In the genomic region with DNA sequence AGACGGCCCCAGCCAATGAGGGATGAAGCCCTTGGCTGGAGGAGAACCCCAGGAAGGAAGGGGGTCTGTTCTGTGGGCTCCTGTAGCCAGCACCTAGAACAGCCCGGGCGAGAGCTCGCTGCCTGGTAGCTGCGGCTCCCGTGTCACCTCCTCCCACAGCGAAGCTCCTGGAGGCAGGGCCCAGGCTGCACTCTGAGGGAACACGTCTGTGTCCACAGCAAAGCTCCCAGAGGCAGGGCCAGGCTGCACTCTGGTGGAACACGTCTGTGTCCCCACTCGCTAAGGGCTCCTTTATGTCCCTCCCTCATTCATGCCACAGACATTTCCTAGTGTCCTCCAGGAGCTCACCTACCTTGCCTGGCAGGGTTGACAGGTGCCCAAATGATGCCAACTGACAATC, we compare ENCODE assay signal across 20 cellular contexts. TPM values are rescaled to one million over a fixed set of nuclear protein-coding genes. Genes with fewer than 3 reads are reported as not detected.
DNase-seq lines count a peak whose midpoint lies in the region; ATAC-seq and TF ChIP-seq lines count a peak whose summit lies in the region.
"Had no signal": no experiment of that assay in that cellular context is flagged by ENCODE, and none has a peak within 500 bp of the region (broad histone marks: within the 10 kb centered on the region; RNA-seq: fewer than 3 reads in every experiment).

No MANE protein-coding gene starts in this region.

- H3K9me3 ChIP-seq in IMR-90 (ENCODE audit: control insufficient read depth, insufficient read depth, low read length) (no peaks in the 10 kb centered on the region), neuronal stem cell (replicated peaks in 1 of 2; ENCODE audit: control insufficient read depth in 2 of 2, insufficient read depth in 1 of 2, low read depth in 1 of 2, low read length in 2 of 2) (no peaks in the 10 kb centered on the region)
- H3K9me3 ChIP-seq: SJCRH30 had no signal

- H3K56ac ChIP-seq in IMR-90 (ENCODE audit: extremely low read depth, insufficient read depth, low read length), result no peak overlapping the region

- H3K9ac ChIP-seq in IMR-90 (ENCODE audit: low read depth, low read length), result no peak overlapping the region
- H3K9ac ChIP-seq in neuronal stem cell (ENCODE audit: low read depth, low read length, poor library complexity), result peak overlapping the region; percentile 21

- H4K5ac ChIP-seq in IMR-90 (ENCODE audit: low read depth, low read length), result no peak overlapping the region

- H3K18ac ChIP-seq in IMR-90 (ENCODE audit: low read depth, low read length) (no peak overlapping the region), neuronal stem cell (ENCODE audit: low read length) (peak overlapping the region; percentile 38)

- ATAC-seq in IMR-90 (ENCODE audit: low read depth) (no peak), HG03432 (IDR thresholded peaks at IDR 0.05; ENCODE audit: unreplicated experiment) (no peak)
- ATAC-seq: GM23338, HCT116 had no signal

- H3K23ac ChIP-seq in IMR-90 (ENCODE audit: low read depth, low read length) (no peak overlapping the region), neuronal stem cell (ENCODE audit: low read depth, low read length, poor library complexity) (no peak overlapping the region)

- CTCF ChIA-PET in activated CD4-positive, alpha-beta T cell treated with anti-CD3 and anti-CD28 coated beads, Interleukin-2, amount 10 ng/mL, durations not matched to agents 7 days and 5 days (lab: Charles Lee), result interaction anchor here (0.6 to 3.7 kb wide), 2 partner anchors 9 to 86 kb away, joined by 3 to 11 read pairs; partner anchors contain the start of genes BLOC1S3 and TRAPPC6A
- CTCF ChIA-PET in IMR-90 (lab: Yijun Ruan, JAX), result interaction anchor here (1.4 kb wide), 1 partner anchor 170 kb away, joined by 3 read pairs; no protein-coding TSS in a partner anchor

- no peak overlapping the region for H2BK20ac ChIP-seq in IMR-90 (ENCODE audit: low read depth, low read length)

- H3K4me1 ChIP-seq in IMR-90 (ENCODE audit: control insufficient read depth, insufficient read depth, low read length) (peaks cover 2% of the 10 kb centered on the region), neuronal stem cell (ENCODE audit: control insufficient read depth in 2 of 2, insufficient read depth in 1 of 2, low read depth in 1 of 2, low read length in 2 of 2) (peaks cover 6 to 16% of the 10 kb centered on the region in 2 donors)

- H3K36me3 ChIP-seq in IMR-90 (ENCODE audit: control insufficient read depth, insufficient read depth, low read length) (no peaks in the 10 kb centered on the region), neuronal stem cell (replicated peaks in 1 of 2; ENCODE audit: control insufficient read depth in 2 of 2, insufficient read depth in 2 of 2, low read length in 2 of 2) (no peaks in the 10 kb centered on the region)
- H3K36me3 ChIP-seq: SJCRH30 had no signal

- H3K14ac ChIP-seq in IMR-90 (replicated peaks; ENCODE audit: low read depth, low read length) (no peak overlapping the region), neuronal stem cell (ENCODE audit: low read length) (peak overlapping the region; percentile 38)

- no peak overlapping the region for H3K4me3 Mint-ChIP-seq in activated CD4-positive, alpha-beta T cell treated with anti-CD3 and anti-CD28 coated beads, Interleukin-2, amount 10 ng/mL, durations not matched to agents 7 days and 5 days
- H3K4me3 Mint-ChIP-seq in activated T-helper 2 cell treated with anti-CD3 and anti-CD28 coated beads, Interferon-gamma antibody, Interleukin-2, Interleukin-4, amounts not matched to agents 10 μg/mL and 5 μg/mL and 100 μg/mL, durations not matched to agents 14 hours and 24 hours and 36 hours (ENCODE audit: low read depth), result no peak overlapping the region
- H3K4me3 Mint-ChIP-seq: B cell, GM23338 had no signal

- peaks cover 55% of the 10 kb centered on the region for H3K4me1 Mint-ChIP-seq in activated CD4-positive, alpha-beta T cell treated with anti-CD3 and anti-CD28 coated beads, Interleukin-2, amount 10 ng/mL, durations not matched to agents 7 days and 5 days
- peaks cover 29% of the 10 kb centered on the region for H3K4me1 Mint-ChIP-seq in activated T-helper 2 cell treated with anti-CD3 and anti-CD28 coated beads, Interferon-gamma antibody, Interleukin-2, Interleukin-4, amounts not matched to agents 10 μg/mL and 5 μg/mL and 100 μg/mL, durations not matched to agents 14 hours and 24 hours and 36 hours (ENCODE audit: low read depth)

- H2BK5ac ChIP-seq in IMR-90 (ENCODE audit: low read depth, low read length, poor library complexity, severe bottlenecking) (no peak overlapping the region), neuronal stem cell (ENCODE audit: low read length) (no peak overlapping the region)

- H3K4me3 ChIP-seq in IMR-90 (ENCODE audit: insufficient read depth, low read depth, low read length), result no peak overlapping the region
- H3K4me3 ChIP-seq in neuronal stem cell (ENCODE audit: low read length in 2 of 2), result no peak overlapping the region
- H3K4me3 ChIP-seq: GM23338, PC-9, SJCRH30 had no signal

- peak overlapping the region; percentile 3 for H2AK9ac ChIP-seq in IMR-90 (replicated peaks; ENCODE audit: low read depth, low read length, poor library complexity)

- no TSS peak for BruUV-seq in IMR-90 (replicated peaks; lab: Mats Ljungman, UMichigan)

- H4K8ac ChIP-seq in IMR-90 (ENCODE audit: low read depth in 2 of 2, low read length in 2 of 2) (no peak overlapping the region), neuronal stem cell (ENCODE audit: low read depth, low read length) (no peak overlapping the region)

- H2AFZ ChIP-seq in IMR-90 (replicated peaks; ENCODE audit: low read length, poor library complexity), result no peak overlapping the region
- no peak overlapping the region for H2AFZ ChIP-seq in neuronal stem cell (ENCODE audit: low read length)
- H2AFZ ChIP-seq: GM23338, PC-9 had no signal

- intact Hi-C loops in IMR-90 (cut with micrococcal nuclease), result no loop called here
- intact Hi-C loops in activated T-helper 2 cell treated with anti-CD3 and anti-CD28 coated beads, Interferon-gamma antibody, Interleukin-2, Interleukin-4, amounts not matched to agents 10 μg/mL and 5 μg/mL and 100 μg/mL, durations not matched to agents 14 hours and 24 hours and 36 hours (cut with micrococcal nuclease), result loop anchor here (10.0 kb wide), 1 partner anchor 165 kb away; the partner anchor contains the start of gene RELB

- POLR2A ChIA-PET in activated CD4-positive, alpha-beta T cell treated with anti-CD3 and anti-CD28 coated beads, Interleukin-2, amount 10 ng/mL, durations not matched to agents 7 days and 5 days (lab: Charles Lee), result no interaction called here
- POLR2A ChIA-PET in IMR-90 (lab: Charles Lee; ENCODE audit: unreplicated experiment), result no interaction called here

- H3K27me3 ChIP-seq in IMR-90 (ENCODE audit: control insufficient read depth, insufficient read depth, low read length) (peaks cover 2% of the 10 kb centered on the region; the same call in 1 of the 2 replicates), neuronal stem cell (ENCODE audit: control insufficient read depth in 3 of 3, insufficient read depth in 3 of 3, low read depth in 1 of 3, low read length in 3 of 3) (no peaks in the 10 kb centered on the region)
- H3K27me3 ChIP-seq: SJCRH30 had no signal

- no peak overlapping the region for H2BK12ac ChIP-seq in neuronal stem cell (ENCODE audit: low read length)

- H2AK5ac ChIP-seq in IMR-90 (ENCODE audit: low read depth, low read length), result no peak overlapping the region
- H2AK5ac ChIP-seq in neuronal stem cell (ENCODE audit: low read depth, low read length), result peak overlapping the region; percentile 46

- 63% methylated on average over 3 of the region's 10 CpGs; no CpG with 5 or more reads in 1 of the 2 experiments for WGBS in IMR-90 (ENCODE audit: extremely low coverage in 2 of 2, insufficient read length in 1 of 2), 2 experiments
- no CpG with 5 or more reads among the region's 10 CpGs for WGBS in neuronal stem cell (ENCODE audit: extremely low coverage in 2 of 2, insufficient read length in 2 of 2, insufficient replicate concordance in 1 of 2), 2 donors

- TF ChIP-seq CTCF in IMR-90 (conservative IDR thresholded peaks at IDR 0.05; ENCODE audit: low read depth, low read length), result no peak

- H3K36me3 Mint-ChIP-seq in activated CD4-positive, alpha-beta T cell treated with anti-CD3 and anti-CD28 coated beads, Interleukin-2, amount 10 ng/mL, durations not matched to agents 7 days and 5 days (ENCODE audit: low read depth), result no peaks in the 10 kb centered on the region
- H3K36me3 Mint-ChIP-seq in activated T-helper 2 cell treated with anti-CD3 and anti-CD28 coated beads, Interferon-gamma antibody, Interleukin-2, Interleukin-4, amounts not matched to agents 10 μg/mL and 5 μg/mL and 100 μg/mL, durations not matched to agents 14 hours and 24 hours and 36 hours (ENCODE audit: low read depth), result no peaks in the 10 kb centered on the region

- no peaks in the 10 kb centered on the region for H3K9me3 Mint-ChIP-seq in activated CD4-positive, alpha-beta T cell treated with anti-CD3 and anti-CD28 coated beads, Interleukin-2, amount 10 ng/mL, durations not matched to agents 7 days and 5 days
- H3K9me3 Mint-ChIP-seq in activated T-helper 2 cell treated with anti-CD3 and anti-CD28 coated beads, Interferon-gamma antibody, Interleukin-2, Interleukin-4, amounts not matched to agents 10 μg/mL and 5 μg/mL and 100 μg/mL, durations not matched to agents 14 hours and 24 hours and 36 hours, result no peaks in the 10 kb centered on the region
- H3K9me3 Mint-ChIP-seq: CD8-positive, alpha-beta memory T cell; GM23338 had no signal

- no peak overlapping the region for H4K91ac ChIP-seq in IMR-90 (ENCODE audit: insufficient read depth, low read depth, low read length)
- no peak overlapping the region for H4K91ac ChIP-seq in neuronal stem cell (ENCODE audit: low read depth, low read length, poor library complexity)

- TF ChIP-seq POLR2A in IMR-90 (IDR thresholded peaks at IDR 0.05; ENCODE audit: low read depth, low read length), result no peak

- in situ Hi-C loops in IMR-90 (cut with MboI; ENCODE audit: low sequenced_read_pairs), result no loop called here

- H3K4ac ChIP-seq in IMR-90 (ENCODE audit: low read depth, low read length), result no peak overlapping the region
- H3K4ac ChIP-seq in neuronal stem cell (ENCODE audit: low read length), result no peak overlapping the region

- no peak for TF ChIP-seq RAD21 in IMR-90 (IDR thresholded peaks at IDR 0.05; ENCODE audit: low read length)

- dilution Hi-C loops in IMR-90 (cut with HindIII; ENCODE audit: low sequenced_read_pairs, unreplicated experiment), result no loop called here

- H3K27ac ChIP-seq in IMR-90 (ENCODE audit: insufficient read depth, low read length) (no peak overlapping the region), neuronal stem cell (replicated peaks; ENCODE audit: low read length) (no peak overlapping the region)
- H3K27ac ChIP-seq: PC-9, SJCRH30 had no signal

- H3K4me2 ChIP-seq in IMR-90 (ENCODE audit: low read depth, low read length) (no peak overlapping the region), neuronal stem cell (ENCODE audit: insufficient read depth, low read length, poor library complexity, severe bottlenecking) (no peak overlapping the region)
- H3K4me2 ChIP-seq: GM23338, PC-9 had no signal

- no peaks in the 10 kb centered on the region for H3K79me1 ChIP-seq in IMR-90 (ENCODE audit: low read depth in 1 of 2, low read length in 2 of 2)
- peaks cover 5% of the 10 kb centered on the region for H3K79me1 ChIP-seq in neuronal stem cell (ENCODE audit: low read depth, low read length)

- no peak for DNase-seq in activated CD4-positive, alpha-beta T cell treated with anti-CD3 and anti-CD28 coated beads, Interleukin-2, amount 10 ng/mL, durations not matched to agents 7 days and 5 days
- DNase-seq in activated CD4-positive, alpha-beta T cell treated with anti-CD3 and anti-CD28 coated beads for 1 hour, result no peak
- no peak for DNase-seq in IMR-90
- DNase-seq in activated T-helper 2 cell treated with anti-CD3 and anti-CD28 coated beads, Interferon-gamma antibody, Interleukin-2, Interleukin-4, amounts not matched to agents 10 μg/mL and 5 μg/mL and 100 μg/mL, durations not matched to agents 14 hours and 24 hours and 36 hours (ENCODE audit: low spot score), result no peak
- no peak for DNase-seq in neuronal stem cell (ENCODE audit: low spot score)
- no peak for DNase-seq in NK-92 treated with Interleukin-12 subunit alpha and Interleukin-12 subunit beta, amount 100 ng/mL, for 24 hours (lab: John Stamatoyannopoulos, UW)
- no peak for DNase-seq in pons (ENCODE audit: low spot score)
- DNase-seq: CD8-positive, alpha-beta memory T cell; DMS53; EL; KG1; NCI-H1105 treated with DMSO at 0.1 percent for 48 hours; NCI-H2107; PC-9; SJCRH30 had no signal

- no peaks in the 10 kb centered on the region for H3K9me1 ChIP-seq in IMR-90 (ENCODE audit: insufficient read depth, low read length)

- H2BK15ac ChIP-seq in IMR-90 (ENCODE audit: low read depth, low read length), result no peak overlapping the region
- H2BK15ac ChIP-seq in neuronal stem cell (ENCODE audit: low read length), result no peak overlapping the region

- H2BK120ac ChIP-seq in IMR-90 (ENCODE audit: low read depth, low read length), result no peak overlapping the region
- H2BK120ac ChIP-seq in neuronal stem cell (ENCODE audit: low read depth, low read length), result no peak overlapping the region

- peak overlapping the region; percentile 60 for H3K27ac Mint-ChIP-seq in activated CD4-positive, alpha-beta T cell treated with anti-CD3 and anti-CD28 coated beads, Interleukin-2, amount 10 ng/mL, durations not matched to agents 7 days and 5 days
- peak overlapping the region; percentile 69 for H3K27ac Mint-ChIP-seq in activated T-helper 2 cell treated with anti-CD3 and anti-CD28 coated beads, Interferon-gamma antibody, Interleukin-2, Interleukin-4, amounts not matched to agents 10 μg/mL and 5 μg/mL and 100 μg/mL, durations not matched to agents 14 hours and 24 hours and 36 hours
- H3K27ac Mint-ChIP-seq: B cell, GM23338 had no signal

- H4K20me1 ChIP-seq in IMR-90 (ENCODE audit: insufficient read depth, low read length), result no peaks in the 10 kb centered on the region

- H3K27me3 Mint-ChIP-seq in activated CD4-positive, alpha-beta T cell treated with anti-CD3 and anti-CD28 coated beads, Interleukin-2, amount 10 ng/mL, durations not matched to agents 7 days and 5 days, result no peaks in the 10 kb centered on the region
- H3K27me3 Mint-ChIP-seq in activated T-helper 2 cell treated with anti-CD3 and anti-CD28 coated beads, Interferon-gamma antibody, Interleukin-2, Interleukin-4, amounts not matched to agents 10 μg/mL and 5 μg/mL and 100 μg/mL, durations not matched to agents 14 hours and 24 hours and 36 hours (ENCODE audit: low read depth), result no peaks in the 10 kb centered on the region
- H3K27me3 Mint-ChIP-seq: B cell; CD8-positive, alpha-beta memory T cell had no signal

RNA-seq across cellular contexts. Expression of gene TRAPPC6A, which starts 8.4 kb away (rescaled TPM):
- total RNA-seq in activated CD4-positive, alpha-beta T cell treated with anti-CD3 and anti-CD28 coated beads, Interleukin-2, amount 10 ng/mL, durations not matched to agents 7 days and 5 days, result 10 to 100 TPM; 55.1 to 64.2 TPM
- total RNA-seq in IMR-90 (2012; rRNA removed), result 3.1 and 4.1 TPM in 2 replicates
- 11.9 and 13.4 TPM in 2 replicates for polyA plus RNA-seq in IMR-90 (2012; rRNA removed)
- 10.6 and 35.3 TPM in 2 replicates for polyA plus RNA-seq in IMR-90 (2012; cell fraction: cytosol; rRNA removed)
- polyA plus RNA-seq in IMR-90 (2012; cell fraction: nucleus; rRNA removed; ENCODE audit: low replicate concordance), result 5.3 and 9.9 TPM in 2 replicates
- 27.4 and 31.4 TPM in 2 replicates for total RNA-seq in activated T-helper 2 cell treated with anti-CD3 and anti-CD28 coated beads, Interferon-gamma antibody, Interleukin-2, Interleukin-4, amounts not matched to agents 10 μg/mL and 5 μg/mL and 100 μg/mL, durations not matched to agents 14 hours and 24 hours and 36 hours
- polyA plus RNA-seq in neuronal stem cell (2013, experiment 1 of 2), result 50.4 TPM
- 51.0 TPM for polyA plus RNA-seq in neuronal stem cell (2013, experiment 2 of 2)

RNA-seq across cellular contexts. Expression of gene NKPD1, which starts 8.8 kb away (rescaled TPM):
- total RNA-seq in activated CD4-positive, alpha-beta T cell treated with anti-CD3 and anti-CD28 coated beads, Interleukin-2, amount 10 ng/mL, durations not matched to agents 7 days and 5 days, result under 1 TPM in 1 of 2 experiments, not detected in 1; 0.17 TPM
- under 0.01 TPM in 2 replicates for total RNA-seq in IMR-90 (2012; rRNA removed)
- 0.09 and 0.14 TPM in 2 replicates for polyA plus RNA-seq in IMR-90 (2012; rRNA removed)
- 0.06 and 0.14 TPM in 2 replicates for polyA plus RNA-seq in IMR-90 (2012; cell fraction: cytosol; rRNA removed)
- polyA plus RNA-seq in IMR-90 (2012; cell fraction: nucleus; rRNA removed; ENCODE audit: low replicate concordance), result 0.15 and 0.71 TPM in 2 replicates
- total RNA-seq in activated T-helper 2 cell treated with anti-CD3 and anti-CD28 coated beads, Interferon-gamma antibody, Interleukin-2, Interleukin-4, amounts not matched to agents 10 μg/mL and 5 μg/mL and 100 μg/mL, durations not matched to agents 14 hours and 24 hours and 36 hours, result 0.07 and 0.09 TPM in 2 replicates
- polyA plus RNA-seq in neuronal stem cell (2013, experiment 1 of 2), result 0.28 TPM
- polyA plus RNA-seq in neuronal stem cell (2013, experiment 2 of 2), result 0.33 TPM
- total RNA-seq: A172, SJCRH30 had no signal

RNA-seq across cellular contexts. Expression of gene BLOC1S3, which starts 9.0 kb away (rescaled TPM):
- total RNA-seq in activated CD4-positive, alpha-beta T cell treated with anti-CD3 and anti-CD28 coated beads, Interleukin-2, amount 10 ng/mL, durations not matched to agents 7 days and 5 days, result 10 to 100 TPM; 15.3 to 19.7 TPM
- 0.83 and 1.1 TPM in 2 replicates for total RNA-seq in IMR-90 (2012; rRNA removed)
- 4.7 and 4.9 TPM in 2 replicates for polyA plus RNA-seq in IMR-90 (2012; rRNA removed)
- 3.6 and 6.5 TPM in 2 replicates for polyA plus RNA-seq in IMR-90 (2012; cell fraction: cytosol; rRNA removed)
- 4.6 and 6.9 TPM in 2 replicates for polyA plus RNA-seq in IMR-90 (2012; cell fraction: nucleus; rRNA removed; ENCODE audit: low replicate concordance)
- 9.7 and 10.8 TPM in 2 replicates for total RNA-seq in activated T-helper 2 cell treated with anti-CD3 and anti-CD28 coated beads, Interferon-gamma antibody, Interleukin-2, Interleukin-4, amounts not matched to agents 10 μg/mL and 5 μg/mL and 100 μg/mL, durations not matched to agents 14 hours and 24 hours and 36 hours
- 3.6 TPM for polyA plus RNA-seq in neuronal stem cell (2013, experiment 1 of 2)
- polyA plus RNA-seq in neuronal stem cell (2013, experiment 2 of 2), result 3.7 TPM
